8 cellular contexts compared by ENCODE assay signal in genomic region chr3:184230081-184230602, GRCh38. TPM values are rescaled to one million over a fixed set of nuclear protein-coding genes. Genes with fewer than 3 reads are reported as not detected.
A peak's percentile ranks its signal among the peaks of the same experiment; 100 is the strongest.
DNase-seq lines count a peak whose midpoint lies in the region; ATAC-seq, FAIRE-seq and TF ChIP-seq lines count a peak whose summit lies in the region.

No MANE protein-coding gene starts in this region.

- H3K27me3 Mint-ChIP-seq in astrocyte (ENCODE audit: low read depth, unreplicated experiment) (peaks cover 63% of the 10 kb centered on the region), mesothelial cell of epicardium (ENCODE audit: low read depth) (peaks cover 84% of the 10 kb centered on the region)

- no peaks in the 10 kb centered on the region for H3K79me2 ChIP-seq in astrocyte (ENCODE audit: insufficient read depth, low read length)

- H3K9me3 ChIP-seq in BLaER1 (no peaks in the 10 kb centered on the region), astrocyte (ENCODE audit: insufficient read depth, low read depth, low read length) (no peaks in the 10 kb centered on the region)

- no peak overlapping the region for H2AFZ ChIP-seq in astrocyte (ENCODE audit: low read depth, low read length)

- CTCF ChIA-PET in HEK293T (lab: Yijun Ruan, JAX): interaction anchor here (0.5 kb wide), 1 partner anchor 20 kb away, joined by 4 read pairs; the partner anchor contains the start of gene EEF1AKMT4

- no peak for DNase-seq in astrocyte (ENCODE audit: low read depth)
- DNase-seq in mesothelial cell of epicardium (ENCODE audit: low spot score in 2 of 2, unreplicated experiment in 2 of 2): no peak
- DNase-seq in activated gamma-delta T cell (lab: John Stamatoyannopoulos, UW): no peak
- no peak for DNase-seq in HEK293T (ENCODE audit: extremely low spot score)
- no peak for DNase-seq in stimulated activated CD4-positive, alpha-beta T cell treated with anti-CD3 and anti-CD28 coated beads, Interleukin-12 subunit alpha, Interleukin-12 subunit beta, amount 100 ng/mL, for 4 hours

- peak; percentile 15 for ATAC-seq in HG02678 (IDR thresholded peaks at IDR 0.05; ENCODE audit: unreplicated experiment)
- ATAC-seq in HG02870 (IDR thresholded peaks at IDR 0.05; ENCODE audit: unreplicated experiment): no peak

- H3K27ac ChIP-seq in BLaER1 (no peak overlapping the region), astrocyte (ENCODE audit: low read depth, low read length) (no peak overlapping the region)

- peak overlapping the region; percentile 100 for H3K4me2 ChIP-seq in BLaER1
- peak overlapping the region; percentile 83 for H3K4me2 ChIP-seq in astrocyte (ENCODE audit: low read length)

- H3K9me3 Mint-ChIP-seq in astrocyte (ENCODE audit: unreplicated experiment) (no peaks in the 10 kb centered on the region), mesothelial cell of epicardium (no peaks in the 10 kb centered on the region)

- H3K4me3 ChIP-seq in BLaER1: peak overlapping the region; percentile 80
- no peak overlapping the region for H3K4me3 ChIP-seq in astrocyte (ENCODE audit: insufficient read depth, low read depth, low read length)

- no peaks in the 10 kb centered on the region for H3K36me3 Mint-ChIP-seq in astrocyte (ENCODE audit: low read depth, unreplicated experiment)
- no peaks in the 10 kb centered on the region for H3K36me3 Mint-ChIP-seq in mesothelial cell of epicardium

- POLR2A ChIA-PET in HEK293T (lab: Yijun Ruan, JAX): no interaction called here

- TF ChIP-seq CTCF in astrocyte (IDR thresholded peaks at IDR 0.05; ENCODE audit: insufficient read depth, low read depth, low read length) (no peak), mesothelial cell of epicardium (IDR thresholded peaks at IDR 0.05; ENCODE audit: unreplicated experiment) (no peak)

- H3K36me3 ChIP-seq in BLaER1: no peaks in the 10 kb centered on the region
- no peaks in the 10 kb centered on the region for H3K36me3 ChIP-seq in astrocyte (ENCODE audit: insufficient read depth, low read length)

- H3K4me1 ChIP-seq in BLaER1: peaks cover 58% of the 10 kb centered on the region
- peaks cover 13% of the 10 kb centered on the region for H3K4me1 ChIP-seq in astrocyte (ENCODE audit: insufficient read depth, low read length)

- peak overlapping the region; percentile 63 for H3K9ac ChIP-seq in BLaER1
- no peak overlapping the region for H3K9ac ChIP-seq in astrocyte (ENCODE audit: low read length)

- H3K4me3 Mint-ChIP-seq in astrocyte (ENCODE audit: unreplicated experiment) (no peak overlapping the region), mesothelial cell of epicardium (peak overlapping the region; percentile 58)

- H4K20me1 ChIP-seq in BLaER1 (peaks cover 34% of the 10 kb centered on the region), astrocyte (ENCODE audit: insufficient read depth, low read length) (peaks cover 9% of the 10 kb centered on the region)

- H3K27ac Mint-ChIP-seq in astrocyte (ENCODE audit: unreplicated experiment) (no peak overlapping the region), mesothelial cell of epicardium (no peak overlapping the region)

- FAIRE-seq in astrocyte (lab: Jason Lieb, UNC): no peak

- H3K27me3 ChIP-seq in BLaER1 (peaks cover 52% of the 10 kb centered on the region), astrocyte (ENCODE audit: insufficient read depth, low read length) (peaks cover 47% of the 10 kb centered on the region)

- peaks cover 11% of the 10 kb centered on the region for H3K4me1 Mint-ChIP-seq in astrocyte (ENCODE audit: low read depth, unreplicated experiment)
- H3K4me1 Mint-ChIP-seq in mesothelial cell of epicardium: peaks cover 9% of the 10 kb centered on the region

TF ChIP-seq in HEK293T, 16 proteins besides CTCF, POLR2A, EP300 and RAD21:
- TF ChIP-seq PKNOX1 (IDR thresholded peaks at IDR 0.05): no peak
- no peak for TF ChIP-seq CTBP1 (IDR thresholded peaks at IDR 0.05; ENCODE audit: borderline replicate concordance)

RNA-seq across cellular contexts. Expression of gene VWA5B2, which starts 0.8 kb away (rescaled TPM):
- total RNA-seq in astrocyte (0.23 TPM in 1 of 2 replicates, not detected in the other), mesothelial cell of epicardium (0.36 to 1.1 TPM (median 0.78 TPM) in 3 replicates)

RNA-seq across cellular contexts. Expression of gene ALG3, which starts 18.6 kb away (rescaled TPM):
- 47.1 and 51.1 TPM in 2 replicates for total RNA-seq in astrocyte
- 36.0 to 40.9 TPM (median 36.6 TPM) in 3 replicates for total RNA-seq in mesothelial cell of epicardium

RNA-seq across cellular contexts. Expression of gene EEF1AKMT4, which starts 19.3 kb away (rescaled TPM):
- 7.2 TPM in 2 replicates for total RNA-seq in astrocyte
- 3.8 to 4.9 TPM (median 4.2 TPM) in 3 replicates for total RNA-seq in mesothelial cell of epicardium

RNA-seq across cellular contexts. Expression of gene CAMK2N2, which starts 31.2 kb away (rescaled TPM):
- 2.6 and 3.4 TPM in 2 replicates for total RNA-seq in astrocyte
- total RNA-seq in mesothelial cell of epicardium: 0.16 TPM in 2 of 3 replicates, not detected in the other

RNA-seq across cellular contexts. Expression of gene ABCF3, which starts 44.1 kb away (rescaled TPM):
- total RNA-seq in astrocyte: 61.1 and 70.9 TPM in 2 replicates
- total RNA-seq in mesothelial cell of epicardium: 65.7 to 67.9 TPM (median 67.8 TPM) in 3 replicates
